21 cellular contexts compared by ENCODE assay signal in genomic region chr7:145105561-145105960, GRCh38.
DNase-seq lines count a peak whose midpoint lies in the region; ATAC-seq and TF ChIP-seq lines count a peak whose summit lies in the region.
"Had no signal": no experiment of that assay in that cellular context is flagged by ENCODE, and none has a peak within 500 bp of the region (broad histone marks: within the 10 kb centered on the region; RNA-seq: fewer than 3 reads in every experiment).

No MANE protein-coding gene starts in this region.

- ATAC-seq in GM18868 (IDR thresholded peaks at IDR 0.05; ENCODE audit: unreplicated experiment), result no peak
- ATAC-seq: left lobe of liver, Panc1, right lobe of liver had no signal

- H3K79me2 ChIP-seq in hepatocyte, result no peaks in the 10 kb centered on the region

- no peak for TF ChIP-seq CTCF in hepatocyte (IDR thresholded peaks at IDR 0.05; ENCODE audit: poor library complexity)

- DNase-seq in DMS153 (lab: John Stamatoyannopoulos, UW) (peak; percentile 52), NCI-H1436 treated with DMSO at 0.1 percent for 48 hours (lab: John Stamatoyannopoulos, UW) (peak; percentile 63), NCI-H345 treated with DMSO at 0.1 percent for 48 hours (lab: John Stamatoyannopoulos, UW; ENCODE audit: unreplicated experiment) (peak; percentile 92), hepatocyte (ENCODE audit: low spot score) (no peak), NCI-H82 (lab: John Stamatoyannopoulos, UW) (no peak), NOMO-1 treated with DMSO at 0.1 percent for 48 hours (lab: John Stamatoyannopoulos, UW; ENCODE audit: unreplicated experiment) (no peak)
- DNase-seq: activated B cell treated with CpG ODN at 0.5 μM for 24 hours; activated CD4-positive, alpha-beta T cell treated with anti-CD3 and anti-CD28 coated beads, Interleukin-2, amount 50 U/mL, for 4 hours; activated naive CD4-positive, alpha-beta T cell treated with anti-CD3 and anti-CD28 coated beads, Interleukin-2, amount 50 U/mL, for 16 hours; amniotic stem cell; brain microvascular endothelial cell; mesenchymal stem cell; NCI-H446; NK-92 treated with Interleukin-12 subunit alpha and Interleukin-12 subunit beta, amount 100 ng/mL, for 24 hours; right lobe of liver; SHP77 treated with DMSO at 0.1 percent for 48 hours; stimulated activated CD4-positive, alpha-beta T cell treated with anti-CD3 and anti-CD28 coated beads, Interleukin-2, amount 100 ng/mL, for 48 hours; trophoblast cell had no signal

- H3K9me3 ChIP-seq in hepatocyte (ENCODE audit: low read depth), result no peaks in the 10 kb centered on the region
- H3K9me3 ChIP-seq: right lobe of liver had no signal

- no peak overlapping the region for H2AFZ ChIP-seq in hepatocyte

- H3K4me1 ChIP-seq in hepatocyte (ENCODE audit: insufficient read depth), result no peaks in the 10 kb centered on the region
- H3K4me1 ChIP-seq: right lobe of liver had no signal

- H3K4me3 ChIP-seq in hepatocyte, result no peak overlapping the region
- H3K4me3 ChIP-seq: right lobe of liver had no signal

- H4K20me1 ChIP-seq in hepatocyte (ENCODE audit: insufficient read depth, poor library complexity, severe bottlenecking), result no peaks in the 10 kb centered on the region

- no peaks in the 10 kb centered on the region for H3K9me2 ChIP-seq in hepatocyte (replicated peaks; ENCODE audit: insufficient read depth)

- H3K4me2 ChIP-seq in hepatocyte, result peak overlapping the region; percentile 12

- H3K36me3 ChIP-seq in hepatocyte (replicated peaks; ENCODE audit: insufficient read depth, low read depth), result no peaks in the 10 kb centered on the region
- H3K36me3 ChIP-seq: brain microvascular endothelial cell, right lobe of liver had no signal

- 58% methylated on average over 2 of the region's 2 CpGs for WGBS in hepatocyte (ENCODE audit: low lambda C conversion rate, missing lambda C conversion rate)

- H3K27me3 ChIP-seq in hepatocyte, result no peaks in the 10 kb centered on the region
- H3K27me3 ChIP-seq: brain microvascular endothelial cell, right lobe of liver had no signal

- H3K27ac ChIP-seq in hepatocyte, result no peak overlapping the region
- H3K27ac ChIP-seq: brain microvascular endothelial cell, right lobe of liver had no signal

Comparison
In these comparisons a context has a peak if more than half of its experiments do, and no peak if none do; other contexts are left out.
1. DNase-seq: peak in DMS153 (single experiment), NCI-H1436 treated with DMSO at 0.1 percent for 48 hours (single experiment) and NCI-H345 treated with DMSO at 0.1 percent for 48 hours (single experiment); none in hepatocyte (single experiment), NCI-H82 (single experiment) and NOMO-1 treated with DMSO at 0.1 percent for 48 hours (single experiment).